In the genomic region with DNA sequence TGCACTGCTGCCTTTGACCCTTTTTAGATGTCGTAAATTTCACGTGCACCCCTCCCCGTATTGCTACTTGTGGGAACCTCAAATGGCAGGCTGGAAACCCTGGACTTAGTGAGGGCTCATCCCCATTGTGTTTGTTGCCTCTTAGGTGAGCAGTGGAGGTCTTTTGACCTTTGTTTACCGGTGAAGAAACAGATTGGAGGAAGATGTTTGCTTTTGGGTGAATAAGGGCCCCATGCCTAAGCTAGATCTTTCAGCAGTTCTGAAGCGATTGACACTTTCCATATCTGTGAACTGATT, we compare ENCODE assay signal across 8 cellular contexts. TPM values are rescaled to one million over a fixed set of nuclear protein-coding genes. Genes with fewer than 3 reads are reported as not detected.
DNase-seq lines count a peak whose midpoint lies in the region; ATAC-seq, FAIRE-seq and TF ChIP-seq lines count a peak whose summit lies in the region.

No MANE protein-coding gene starts in this region.

- peaks cover 21% of the 10 kb centered on the region for H3K4me1 Mint-ChIP-seq in dendritic cell treated with granulocyte-macrophage colony-stimulating factor and Interleukin-4, amounts not matched to agents 40 ng/mL and 50 ng/mL, for 4 days (ENCODE audit: low read depth)

- peaks cover 4% of the 10 kb centered on the region for H3K27me3 Mint-ChIP-seq in dendritic cell treated with granulocyte-macrophage colony-stimulating factor and Interleukin-4, amounts not matched to agents 40 ng/mL and 50 ng/mL, for 4 days

- no peak overlapping the region for H2AFZ ChIP-seq in neuron (ENCODE audit: low read depth, low read length)

- no peak for TF ChIP-seq POLR2A in GM12892 (IDR thresholded peaks at IDR 0.05; ENCODE audit: low read depth, low read length)

- ATAC-seq in GM18502 (IDR thresholded peaks at IDR 0.05; ENCODE audit: poor library complexity, unreplicated experiment) (peak; percentile 13), HG02798 (IDR thresholded peaks at IDR 0.05; ENCODE audit: poor library complexity, unreplicated experiment) (no peak)

- peak overlapping the region; percentile 82 for H3K9ac ChIP-seq in HUES6 (ENCODE audit: low read length)

- peak overlapping the region; percentile 80 for H3K4me3 ChIP-seq in HUES6 (ENCODE audit: low read depth, low read length)
- peak overlapping the region; percentile 74 for H3K4me3 ChIP-seq in neuron (ENCODE audit: low read length)

- H3K36me3 ChIP-seq in HUES6 (ENCODE audit: control insufficient read depth, insufficient read depth, low read length) = peaks cover 24% of the 10 kb centered on the region
- H3K36me3 ChIP-seq in neuron (ENCODE audit: insufficient read depth, low read length) = peaks cover 18% of the 10 kb centered on the region

- DNase-seq in GM12892 (ENCODE audit: insufficient read length) = no peak
- DNase-seq in frontal cortex (ENCODE audit: low spot score in 2 of 2) = no peak
- no peak for DNase-seq in NCI-H82 (lab: John Stamatoyannopoulos, UW)

- H3K27me3 ChIP-seq in HUES6 (ENCODE audit: control insufficient read depth, insufficient read depth, low read length) (no peaks in the 10 kb centered on the region), neuron (ENCODE audit: insufficient read depth, low read length) (no peaks in the 10 kb centered on the region)

- no peak for FAIRE-seq in GM12892 (lab: Jason Lieb, UNC)
- no peak for FAIRE-seq in frontal cortex (lab: Jason Lieb, UNC)

- H3K4me3 Mint-ChIP-seq in dendritic cell treated with granulocyte-macrophage colony-stimulating factor and Interleukin-4, amounts not matched to agents 40 ng/mL and 50 ng/mL, for 4 days = peak overlapping the region; percentile 77

- H3K36me3 Mint-ChIP-seq in dendritic cell treated with granulocyte-macrophage colony-stimulating factor and Interleukin-4, amounts not matched to agents 40 ng/mL and 50 ng/mL, for 4 days (ENCODE audit: low read depth) = peaks cover 19% of the 10 kb centered on the region

- H3K4me1 ChIP-seq in HUES6 (ENCODE audit: control insufficient read depth, insufficient read depth, low read length) (peaks cover 22% of the 10 kb centered on the region), neuron (ENCODE audit: insufficient read depth, low read length) (peaks cover 14% of the 10 kb centered on the region)

- intact Hi-C loops in dendritic cell treated with granulocyte-macrophage colony-stimulating factor and Interleukin-4, amounts not matched to agents 40 ng/mL and 50 ng/mL, for 4 days (cut with micrococcal nuclease) = loop anchor here (5.0 to 10.0 kb wide), 2 partner anchors 50 to 127 kb away; partner anchors contain the start of gene DERL3

- H3K9me3 ChIP-seq in HUES6 (ENCODE audit: control insufficient read depth, insufficient read depth, low read depth, low read length) (no peaks in the 10 kb centered on the region), neuron (ENCODE audit: low read length) (no peaks in the 10 kb centered on the region)

- peak overlapping the region; percentile 89 for H3K27ac Mint-ChIP-seq in dendritic cell treated with granulocyte-macrophage colony-stimulating factor and Interleukin-4, amounts not matched to agents 40 ng/mL and 50 ng/mL, for 4 days

- no peak overlapping the region; the same call in 1 of the 2 replicates for H3K27ac ChIP-seq in HUES6 (ENCODE audit: low read depth, low read length)

- no peaks in the 10 kb centered on the region for H3K9me3 Mint-ChIP-seq in dendritic cell treated with granulocyte-macrophage colony-stimulating factor and Interleukin-4, amounts not matched to agents 40 ng/mL and 50 ng/mL, for 4 days

RNA-seq across cellular contexts. Expression of gene SMARCB1, which starts 0.8 kb away (rescaled TPM):
- polyA plus RNA-seq in GM12892 (2012; ENCODE audit: missing spikeins) = 102 TPM
- total RNA-seq in frontal cortex = 25.7 TPM

RNA-seq across cellular contexts. Expression of gene MMP11, which starts 14.9 kb away (rescaled TPM):
- polyA plus RNA-seq in GM12892 (2012; ENCODE audit: missing spikeins) = 0.32 TPM
- 18.8 TPM for total RNA-seq in frontal cortex

RNA-seq across cellular contexts. Expression of gene CHCHD10, which starts 19.8 kb away (rescaled TPM):
- polyA plus RNA-seq in GM12892 (2012; ENCODE audit: missing spikeins) = 268 TPM
- 5.3 TPM for total RNA-seq in frontal cortex

RNA-seq across cellular contexts. Expression of gene C22orf15, which starts 24.8 kb away (rescaled TPM):
- 2.3 TPM for polyA plus RNA-seq in GM12892 (2012; ENCODE audit: missing spikeins)
- not detected for total RNA-seq in frontal cortex

RNA-seq across cellular contexts. Expression of gene VPREB3, which starts 33.3 kb away (rescaled TPM):
- polyA plus RNA-seq in GM12892 (2012; ENCODE audit: missing spikeins) = 11.6 TPM
- total RNA-seq in frontal cortex = not detected
